In the genomic region with DNA sequence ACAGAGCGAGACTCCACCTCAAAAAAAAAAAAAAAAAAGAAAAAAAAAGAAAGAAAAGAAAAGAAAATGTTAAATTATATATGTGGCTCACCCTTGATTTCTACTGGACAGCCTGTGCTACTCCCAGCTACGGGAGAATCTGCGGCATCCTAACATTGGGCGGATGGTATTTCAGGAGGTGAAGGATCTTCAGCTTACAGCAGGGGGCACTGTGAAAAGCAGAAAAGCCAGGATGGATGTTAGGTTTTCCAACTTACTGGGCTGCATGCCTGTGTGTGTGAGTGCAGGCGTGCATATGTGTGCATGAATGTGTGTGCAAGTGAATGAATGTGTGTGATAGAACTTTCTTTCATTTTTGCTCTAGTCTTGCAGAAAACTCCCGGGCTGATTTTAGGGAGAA, we compare ENCODE assay signal across 11 cellular contexts.
DNase-seq lines count a peak whose midpoint lies in the region; TF ChIP-seq lines count a peak whose summit lies in the region.
"Had no signal": no experiment of that assay in that cellular context is flagged by ENCODE, and none has a peak within 500 bp of the region (broad histone marks: within the 10 kb centered on the region; RNA-seq: fewer than 3 reads in every experiment).

No MANE protein-coding gene starts in this region.

- H3K36me3 Mint-ChIP-seq in H9 (ENCODE audit: insufficient read depth in 1 of 3, low read depth in 3 of 3), result no peaks in the 10 kb centered on the region; a peak in 1 of 7 replicates
- no peaks in the 10 kb centered on the region for H3K36me3 Mint-ChIP-seq in activated CD4-positive, alpha-beta memory T cell treated with anti-CD3 and anti-CD28 coated beads, Interleukin-2, amount 10 ng/mL, durations not matched to agents 7 days and 5 days (ENCODE audit: low read depth)
- H3K36me3 Mint-ChIP-seq: memory B cell had no signal

- no peaks in the 10 kb centered on the region for H3K79me2 ChIP-seq in H9 (ENCODE audit: insufficient read depth, low read length)

- POLR2A ChIA-PET in activated CD4-positive, alpha-beta memory T cell treated with anti-CD3 and anti-CD28 coated beads, Interleukin-2, amount 10 ng/mL, durations not matched to agents 7 days and 5 days (lab: Charles Lee), result no interaction called here

- no peak overlapping the region for H3K23ac ChIP-seq in H9 (ENCODE audit: insufficient read length, low read depth, low read length)

- no peak overlapping the region for H3K56ac ChIP-seq in H9 (ENCODE audit: insufficient read length, low read depth, low read length)

- H2BK20ac ChIP-seq in H9 (ENCODE audit: low read depth, low read length, poor library complexity, severe bottlenecking), result no peak overlapping the region

- no peak overlapping the region for H2AK5ac ChIP-seq in H9 (ENCODE audit: insufficient read length, low read length)

- peak; percentile 72 for TF ChIP-seq CTCF in H9 (conservative IDR thresholded peaks at IDR 0.05)
- peak; percentile 53 for TF ChIP-seq CTCF in VCaP (conservative IDR thresholded peaks at IDR 0.05)

- H4K8ac ChIP-seq in H9 (replicated peaks; ENCODE audit: insufficient read length, low read depth, low read length), result no peak overlapping the region

- peaks cover 2% of the 10 kb centered on the region for H3K27me3 Mint-ChIP-seq in H9 (ENCODE audit: low read depth)
- H3K27me3 Mint-ChIP-seq in activated CD4-positive, alpha-beta memory T cell treated with anti-CD3 and anti-CD28 coated beads, Interleukin-2, amount 10 ng/mL, durations not matched to agents 7 days and 5 days, result no peaks in the 10 kb centered on the region

- H3K18ac ChIP-seq in H9 (ENCODE audit: insufficient read length, low read depth, low read length), result no peak overlapping the region

- H3K9ac ChIP-seq in H9 (ENCODE audit: extremely low read depth, insufficient read length, low read length), result no peak overlapping the region

- no peaks in the 10 kb centered on the region for H3K9me3 ChIP-seq in H9 (ENCODE audit: control insufficient read depth, low read depth, low read length)

- H4K5ac ChIP-seq in H9 (ENCODE audit: insufficient read length, low read depth, low read length), result no peak overlapping the region

- H3K27me3 ChIP-seq in H9 (ENCODE audit: insufficient read depth, low read length), result no peaks in the 10 kb centered on the region

- peak; percentile 9 for DNase-seq in Ammon's horn (ENCODE audit: low spot score)
- peak; percentile 49 for DNase-seq in H9
- DNase-seq in kidney glomerular epithelial cell (lab: John Stamatoyannopoulos, UW), result peak; percentile 3
- DNase-seq in middle frontal gyrus (ENCODE audit: extremely low spot score, low spot score), result no peak
- DNase-seq in NCI-H345 (lab: John Stamatoyannopoulos, UW), result no peak
- DNase-seq in stimulated activated CD8-positive, alpha-beta memory T cell treated with anti-CD3 and anti-CD28 coated beads, Interleukin-4, amount 100 ng/mL, for 48 hours, result no peak
- DNase-seq in activated CD4-positive, alpha-beta memory T cell treated with anti-CD3 and anti-CD28 coated beads, Interleukin-2, amount 10 ng/mL, durations not matched to agents 7 days and 5 days, result no peak
- DNase-seq: NCI-H2171 treated with DMSO at 0.1 percent for 48 hours had no signal

- CTCF ChIA-PET in activated CD4-positive, alpha-beta memory T cell treated with anti-CD3 and anti-CD28 coated beads, Interleukin-2, amount 10 ng/mL, durations not matched to agents 7 days and 5 days (lab: Charles Lee), result no interaction called here

- no peak overlapping the region for H3K4me3 Mint-ChIP-seq in H9
- no peak overlapping the region for H3K4me3 Mint-ChIP-seq in activated CD4-positive, alpha-beta memory T cell treated with anti-CD3 and anti-CD28 coated beads, Interleukin-2, amount 10 ng/mL, durations not matched to agents 7 days and 5 days
- H3K4me3 Mint-ChIP-seq: memory B cell had no signal

- no peaks in the 10 kb centered on the region for H4K20me1 ChIP-seq in H9 (ENCODE audit: control insufficient read depth, insufficient read depth, insufficient read length)

- no peak overlapping the region for H3K4me2 ChIP-seq in H9 (ENCODE audit: insufficient read depth, insufficient read length, low read length)

- H2AFZ ChIP-seq in H9 (ENCODE audit: low read length), result no peak overlapping the region

- H3K27ac Mint-ChIP-seq in H9, result no peak overlapping the region
- no peak overlapping the region for H3K27ac Mint-ChIP-seq in activated CD4-positive, alpha-beta memory T cell treated with anti-CD3 and anti-CD28 coated beads, Interleukin-2, amount 10 ng/mL, durations not matched to agents 7 days and 5 days
- H3K27ac Mint-ChIP-seq: memory B cell had no signal

- H2BK5ac ChIP-seq in H9 (ENCODE audit: insufficient read length, low read length), result no peak overlapping the region

- H3K14ac ChIP-seq in H9 (ENCODE audit: insufficient read depth, low read length), result no peak overlapping the region

- H3K9me3 Mint-ChIP-seq in H9, result no peaks in the 10 kb centered on the region; a peak in 2 of 5 replicates
- H3K9me3 Mint-ChIP-seq in activated CD4-positive, alpha-beta memory T cell treated with anti-CD3 and anti-CD28 coated beads, Interleukin-2, amount 10 ng/mL, durations not matched to agents 7 days and 5 days, result peaks cover 25% of the 10 kb centered on the region

- no peak overlapping the region for H3K4ac ChIP-seq in H9 (ENCODE audit: low read depth, low read length)

- no peaks in the 10 kb centered on the region for H3K79me1 ChIP-seq in H9 (ENCODE audit: insufficient read depth, low read depth, low read length, poor library complexity, severe bottlenecking)

- H3K27ac ChIP-seq in H9 (ENCODE audit: insufficient read length, low read depth, low read length), result no peak overlapping the region
- H3K27ac ChIP-seq in VCaP, result no peak overlapping the region
- H3K27ac ChIP-seq: skin epidermis had no signal

- H3T11ph ChIP-seq in H9 (ENCODE audit: low read length), result no peak overlapping the region

- no peak overlapping the region for H4K91ac ChIP-seq in H9 (ENCODE audit: insufficient read length, low read depth, low read length)

- H3K4me1 Mint-ChIP-seq in H9, result peaks cover 20 to 22% of the 10 kb centered on the region in 2 experiments
- no peaks in the 10 kb centered on the region for H3K4me1 Mint-ChIP-seq in activated CD4-positive, alpha-beta memory T cell treated with anti-CD3 and anti-CD28 coated beads, Interleukin-2, amount 10 ng/mL, durations not matched to agents 7 days and 5 days
- H3K4me1 Mint-ChIP-seq: memory B cell had no signal

- H2BK12ac ChIP-seq in H9 (ENCODE audit: insufficient read length, low read depth, low read length), result no peak overlapping the region

- H3K23me2 ChIP-seq in H9 (ENCODE audit: insufficient read length, low read depth, low read length, poor library complexity, severe bottlenecking), result no peaks in the 10 kb centered on the region

- no peak overlapping the region for H2BK15ac ChIP-seq in H9 (ENCODE audit: low read depth, low read length)

- no peaks in the 10 kb centered on the region for H3K4me1 ChIP-seq in H9 (ENCODE audit: insufficient read depth, low read length)

- no CpG with 5 or more reads among the region's 6 CpGs for WGBS in H9 (ENCODE audit: extremely low coverage, insufficient read length, low lambda C conversion rate)

- no peak overlapping the region for H2BK120ac ChIP-seq in H9 (ENCODE audit: low read depth, low read length, poor library complexity, severe bottlenecking)

Comparison
In these comparisons a context has a peak if more than half of its experiments do, and no peak if none do; other contexts are left out.
1. DNase-seq: peak in Ammon's horn (single experiment), H9 (single experiment) and kidney glomerular epithelial cell (single experiment); none in middle frontal gyrus (single experiment), NCI-H345 (single experiment), stimulated activated CD8-positive, alpha-beta memory T cell treated with anti-CD3 and anti-CD28 coated beads, Interleukin-4, amount 100 ng/mL, for 48 hours (single experiment) and activated CD4-positive, alpha-beta memory T cell treated with anti-CD3 and anti-CD28 coated beads, Interleukin-2, amount 10 ng/mL, durations not matched to agents 7 days and 5 days (single experiment).